8 cellular contexts compared by ENCODE assay signal in genomic region chr1:198157241-198157846, GRCh38. TPM values are rescaled to one million over a fixed set of nuclear protein-coding genes. Genes with fewer than 3 reads are reported as not detected.
A peak's percentile ranks its signal among the peaks of the same experiment; 100 is the strongest.
DNase-seq lines count a peak whose midpoint lies in the region; ATAC-seq, FAIRE-seq and TF ChIP-seq lines count a peak whose summit lies in the region.

No MANE protein-coding gene starts in this region.

- H3K36me3 ChIP-seq in keratinocyte (ENCODE audit: control insufficient read depth in 2 of 2, extremely low read depth in 1 of 2, insufficient read depth in 2 of 2, low read length in 2 of 2) = no peaks in the 10 kb centered on the region

- dilution Hi-C loops in keratinocyte (cut with MboI; ENCODE audit: extremely low pct_ligation_motif_present, low sequenced_read_pairs) = no loop called here

- no peaks in the 10 kb centered on the region for H3K27me3 ChIP-seq in keratinocyte (ENCODE audit: control insufficient read depth, extremely low read depth, insufficient read depth, low read length)

- peaks cover 47% of the 10 kb centered on the region for H3K79me2 ChIP-seq in keratinocyte (ENCODE audit: control insufficient read depth, insufficient read depth, low read length)

- H3K4me3 ChIP-seq in AG09309 (ENCODE audit: control insufficient read depth, low read depth, low read length) = peak overlapping the region; percentile 86
- H3K4me3 ChIP-seq in keratinocyte (ENCODE audit: control insufficient read depth in 2 of 3, extremely low read depth in 1 of 3, insufficient read depth in 2 of 3, low read depth in 1 of 3, low read length in 3 of 3) = peak overlapping the region; percentile 87 to 90 (median 88)

- H3K9me1 ChIP-seq in keratinocyte (ENCODE audit: control insufficient read depth, extremely low read depth, insufficient read depth, low read length) = no peaks in the 10 kb centered on the region

- peak; percentile 46 for ATAC-seq in GM19023 (IDR thresholded peaks at IDR 0.05; ENCODE audit: unreplicated experiment)
- peak; percentile 43 for ATAC-seq in HG03342 (IDR thresholded peaks at IDR 0.05; ENCODE audit: unreplicated experiment)

- H3K4me1 ChIP-seq in keratinocyte (ENCODE audit: control insufficient read depth, extremely low read depth, insufficient read depth, low read length) = peaks cover 15% of the 10 kb centered on the region

- TF ChIP-seq CTCF in AG09309 (IDR thresholded peaks at IDR 0.05; ENCODE audit: control insufficient read depth, insufficient read depth, low read depth, low read length, missing control alignments) (no peak), keratinocyte (optimal IDR thresholded peaks at IDR 0.05 in 1 of 3, IDR thresholded peaks at IDR 0.05 in 1 of 3, conservative IDR thresholded peaks at IDR 0.05 in 1 of 3; ENCODE audit: extremely low read depth in 1 of 3, insufficient read depth in 2 of 3, low read length in 3 of 3) (no peak)

- H3K4me2 ChIP-seq in keratinocyte (ENCODE audit: control insufficient read depth, extremely low read depth, insufficient read depth, low read depth, low read length) = peak overlapping the region; percentile 90

- H3K9me3 ChIP-seq in keratinocyte (ENCODE audit: control insufficient read depth, low read depth, low read length) = no peaks in the 10 kb centered on the region

- DNase-seq in AG09309 (ENCODE audit: low read depth) (peak; percentile 76), NCI-H345 (lab: John Stamatoyannopoulos, UW) (peak; percentile 94), cerebellar cortex (ENCODE audit: low spot score) (peak; percentile 89), keratinocyte (ENCODE audit: low read depth, low spot score) (no peak)
- peak; percentile 80 for DNase-seq in activated CD4-positive, CD25-positive, alpha-beta regulatory T cell treated with anti-CD3 and anti-CD28 coated beads, Interleukin-2, amount 50 U/mL, for 72 hours
- peak; percentile 74 for DNase-seq in stimulated activated CD4-positive, alpha-beta T cell treated with anti-CD3 and anti-CD28 coated beads, Interleukin-12 subunit alpha, Interleukin-12 subunit beta, amount 100 ng/mL, for 4 hours

- H3K9ac ChIP-seq in keratinocyte (ENCODE audit: control insufficient read depth, extremely low read depth, insufficient read depth, low read length) = peak overlapping the region; percentile 84

- H2AFZ ChIP-seq in keratinocyte (ENCODE audit: control insufficient read depth, low read length) = peak overlapping the region; percentile 14

- peak; percentile 46 for FAIRE-seq in keratinocyte (lab: Jason Lieb, UNC)

- no peaks in the 10 kb centered on the region for H4K20me1 ChIP-seq in keratinocyte (ENCODE audit: control insufficient read depth, extremely low read depth, insufficient read depth, low read length)

- peak overlapping the region; percentile 91 for H3K27ac ChIP-seq in keratinocyte (ENCODE audit: control insufficient read depth, insufficient read depth, low read length)

RNA-seq across cellular contexts. Expression of gene NEK7, which starts 0.5 kb away (rescaled TPM):
- 40.4 to 56.8 TPM (median 41.3 TPM) in 3 replicates for polyA plus RNA-seq in keratinocyte
- 29.8 TPM for polyA plus RNA-seq in keratinocyte (2011; ENCODE audit: low read depth)
- polyA plus RNA-seq in keratinocyte (2011; cell fraction: cytosol; rRNA removed) = 30.0 and 75.8 TPM in 2 replicates
- polyA plus RNA-seq in keratinocyte (2011; cell fraction: nucleus; rRNA removed) = 40.0 and 47.9 TPM in 2 replicates
- 19.9 and 21.2 TPM in 2 replicates for polyA plus RNA-seq in keratinocyte (2012; ENCODE audit: low replicate concordance)
- polyA minus RNA-seq in keratinocyte = 7.9 to 95.7 TPM (median 61.2 TPM) in 3 replicates
- polyA minus RNA-seq in keratinocyte (2011; cell fraction: cytosol; rRNA and poly(A)+ RNA removed) = 45.1 TPM
- 22.3 and 61.3 TPM in 2 replicates for polyA minus RNA-seq in keratinocyte (2011; cell fraction: nucleus; rRNA and poly(A)+ RNA removed)
